Comparison of ENCODE assay signal across 2 cellular contexts in genomic region chr2:54818226-54818625, GRCh38.
A peak's percentile ranks its signal among the peaks of the same experiment; 100 is the strongest.
TF ChIP-seq lines count a peak whose summit lies in the region.

No MANE protein-coding gene starts in this region.

TF ChIP-seq in HepG2, 621 proteins besides CTCF, POLR2A, EP300 and RAD21:
- TF ChIP-seq, protein P1, sequence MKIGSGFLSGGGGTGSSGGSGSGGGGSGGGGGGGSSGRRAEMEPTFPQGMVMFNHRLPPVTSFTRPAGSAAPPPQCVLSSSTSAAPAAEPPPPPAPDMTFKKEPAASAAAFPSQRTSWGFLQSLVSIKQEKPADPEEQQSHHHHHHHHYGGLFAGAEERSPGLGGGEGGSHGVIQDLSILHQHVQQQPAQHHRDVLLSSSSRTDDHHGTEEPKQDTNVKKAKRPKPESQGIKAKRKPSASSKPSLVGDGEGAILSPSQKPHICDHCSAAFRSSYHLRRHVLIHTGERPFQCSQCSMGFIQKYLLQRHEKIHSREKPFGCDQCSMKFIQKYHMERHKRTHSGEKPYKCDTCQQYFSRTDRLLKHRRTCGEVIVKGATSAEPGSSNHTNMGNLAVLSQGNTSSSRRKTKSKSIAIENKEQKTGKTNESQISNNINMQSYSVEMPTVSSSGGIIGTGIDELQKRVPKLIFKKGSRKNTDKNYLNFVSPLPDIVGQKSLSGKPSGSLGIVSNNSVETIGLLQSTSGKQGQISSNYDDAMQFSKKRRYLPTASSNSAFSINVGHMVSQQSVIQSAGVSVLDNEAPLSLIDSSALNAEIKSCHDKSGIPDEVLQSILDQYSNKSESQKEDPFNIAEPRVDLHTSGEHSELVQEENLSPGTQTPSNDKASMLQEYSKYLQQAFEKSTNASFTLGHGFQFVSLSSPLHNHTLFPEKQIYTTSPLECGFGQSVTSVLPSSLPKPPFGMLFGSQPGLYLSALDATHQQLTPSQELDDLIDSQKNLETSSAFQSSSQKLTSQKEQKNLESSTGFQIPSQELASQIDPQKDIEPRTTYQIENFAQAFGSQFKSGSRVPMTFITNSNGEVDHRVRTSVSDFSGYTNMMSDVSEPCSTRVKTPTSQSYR (CRISPR knock-in tag; IDR thresholded peaks at IDR 0.05; ENCODE audit: borderline replicate concordance), result no peak
- peak; percentile 61; the same call in 1 of the 2 replicates for TF ChIP-seq SRF (IDR thresholded peaks at IDR 0.05; ENCODE audit: low read depth, low read length)
- no peak for TF ChIP-seq TOPORS (CRISPR knock-in tag; IDR thresholded peaks at IDR 0.05)
- TF ChIP-seq, protein P2, sequence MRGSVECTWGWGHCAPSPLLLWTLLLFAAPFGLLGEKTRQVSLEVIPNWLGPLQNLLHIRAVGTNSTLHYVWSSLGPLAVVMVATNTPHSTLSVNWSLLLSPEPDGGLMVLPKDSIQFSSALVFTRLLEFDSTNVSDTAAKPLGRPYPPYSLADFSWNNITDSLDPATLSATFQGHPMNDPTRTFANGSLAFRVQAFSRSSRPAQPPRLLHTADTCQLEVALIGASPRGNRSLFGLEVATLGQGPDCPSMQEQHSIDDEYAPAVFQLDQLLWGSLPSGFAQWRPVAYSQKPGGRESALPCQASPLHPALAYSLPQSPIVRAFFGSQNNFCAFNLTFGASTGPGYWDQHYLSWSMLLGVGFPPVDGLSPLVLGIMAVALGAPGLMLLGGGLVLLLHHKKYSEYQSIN (CRISPR knock-in tag; IDR thresholded peaks at IDR 0.05; ENCODE audit: borderline replicate concordance), result no peak
- TF ChIP-seq PPARG (CRISPR knock-in tag; conservative IDR thresholded peaks at IDR 0.05), result no peak
- TF ChIP-seq ZBTB44 (CRISPR knock-in tag; IDR thresholded peaks at IDR 0.05), result no peak

TF ChIP-seq in K562, 482 proteins besides CTCF, POLR2A, EP300 and RAD21 (continued from another document):
- TF ChIP-seq, protein P3, sequence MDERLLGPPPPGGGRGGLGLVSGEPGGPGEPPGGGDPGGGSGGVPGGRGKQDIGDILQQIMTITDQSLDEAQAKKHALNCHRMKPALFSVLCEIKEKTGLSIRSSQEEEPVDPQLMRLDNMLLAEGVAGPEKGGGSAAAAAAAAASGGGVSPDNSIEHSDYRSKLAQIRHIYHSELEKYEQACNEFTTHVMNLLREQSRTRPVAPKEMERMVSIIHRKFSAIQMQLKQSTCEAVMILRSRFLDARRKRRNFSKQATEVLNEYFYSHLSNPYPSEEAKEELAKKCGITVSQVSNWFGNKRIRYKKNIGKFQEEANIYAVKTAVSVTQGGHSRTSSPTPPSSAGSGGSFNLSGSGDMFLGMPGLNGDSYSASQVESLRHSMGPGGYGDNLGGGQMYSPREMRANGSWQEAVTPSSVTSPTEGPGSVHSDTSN (CRISPR knock-in tag; IDR thresholded peaks at IDR 0.05; ENCODE audit: low read depth), result no peak
- TF ChIP-seq, protein P3 (tag; conservative IDR thresholded peaks at IDR 0.05; ENCODE audit: low read depth), result peak; percentile 62
- TF ChIP-seq, protein P4, sequence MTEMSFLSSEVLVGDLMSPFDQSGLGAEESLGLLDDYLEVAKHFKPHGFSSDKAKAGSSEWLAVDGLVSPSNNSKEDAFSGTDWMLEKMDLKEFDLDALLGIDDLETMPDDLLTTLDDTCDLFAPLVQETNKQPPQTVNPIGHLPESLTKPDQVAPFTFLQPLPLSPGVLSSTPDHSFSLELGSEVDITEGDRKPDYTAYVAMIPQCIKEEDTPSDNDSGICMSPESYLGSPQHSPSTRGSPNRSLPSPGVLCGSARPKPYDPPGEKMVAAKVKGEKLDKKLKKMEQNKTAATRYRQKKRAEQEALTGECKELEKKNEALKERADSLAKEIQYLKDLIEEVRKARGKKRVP (CRISPR knock-in tag; IDR thresholded peaks at IDR 0.05), result no peak
- TF ChIP-seq SRF (CRISPR knock-in tag; IDR thresholded peaks at IDR 0.05) (peak in 1 of 2 experiments; percentile 89; a peak in 2 of 4 replicates), JUND (IDR thresholded peaks at IDR 0.05; ENCODE audit: borderline replicate concordance, low read depth, low read length) (no peak), JUND (tag; IDR thresholded peaks at IDR 0.05; ENCODE audit: borderline replicate concordance, low read depth, low read length) (no peak), ARHGAP35 (IDR thresholded peaks at IDR 0.05; ENCODE audit: partially characterized antibody) (no peak), HOXB6 (CRISPR knock-in tag; IDR thresholded peaks at IDR 0.05; ENCODE audit: borderline replicate concordance) (no peak), NR2F6 (CRISPR knock-in tag; IDR thresholded peaks at IDR 0.05) (no peak), SIX5 (IDR thresholded peaks at IDR 0.05; ENCODE audit: borderline replicate concordance in 1 of 2, insufficient read depth in 1 of 2, low read depth in 1 of 2, low read length in 2 of 2) (no peak)
